8 cellular contexts compared by ENCODE assay signal in the genomic region with DNA sequence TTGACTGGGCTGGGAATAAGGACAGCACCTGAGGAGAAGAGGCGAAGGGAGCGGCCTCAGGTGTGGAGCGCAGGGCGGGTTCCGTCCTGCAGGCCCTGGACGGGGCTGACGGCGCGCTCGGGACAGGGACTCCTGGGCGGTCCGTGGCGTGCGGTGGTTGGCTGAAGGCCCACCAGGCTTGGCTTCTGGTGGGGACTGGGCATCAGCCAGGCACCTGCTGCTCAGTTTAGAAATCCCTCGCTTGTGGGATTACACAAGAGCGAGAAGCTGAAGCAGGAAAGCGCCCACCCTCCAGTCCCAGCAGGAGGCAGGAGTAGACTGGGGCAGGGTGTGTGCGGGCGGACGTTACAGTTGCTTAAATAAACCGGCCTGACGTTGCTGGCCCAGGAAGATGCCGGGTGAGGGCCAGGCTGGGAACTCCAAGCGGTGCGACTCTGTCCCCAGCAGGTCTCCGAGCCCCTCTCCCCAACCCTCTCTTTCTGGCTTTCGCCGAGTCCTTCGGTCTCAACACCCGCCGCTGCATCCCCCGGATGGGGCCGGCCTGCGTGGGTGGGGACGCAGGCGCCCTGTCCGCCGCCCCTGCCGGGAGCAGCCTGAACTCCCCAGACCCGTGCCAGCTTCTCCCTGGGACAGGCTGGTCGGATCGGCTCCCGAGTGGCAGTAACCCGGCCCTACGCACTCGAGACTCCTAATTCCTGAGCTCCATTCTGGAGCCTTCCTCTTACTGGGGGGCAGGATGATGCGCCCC. TPM values are rescaled to one million over a fixed set of nuclear protein-coding genes. Genes with fewer than 3 reads are reported as not detected.
DNase-seq lines count a peak whose midpoint lies in the region; ATAC-seq and TF ChIP-seq lines count a peak whose summit lies in the region.

No MANE protein-coding gene starts in this region.

- in situ Hi-C loops in GM13976 (cut with MboI; ENCODE audit: low sequenced_read_pairs, unreplicated experiment) = loop anchor here (5.0 kb wide), 1 partner anchor 142 kb away; no protein-coding TSS in a partner anchor

- POLR2A ChIA-PET in A673 (lab: Charles Lee; ENCODE audit: low non-redundant PET) = interaction anchor here (0.6 to 1.0 kb wide), 3 partner anchors 8 to 20 kb away, joined by 4 to 12 read pairs (median 5); a partner anchor contains a TSS

- peak; percentile 83 for DNase-seq in A673 (ENCODE audit: low spot score)
- DNase-seq in GM13976 (ENCODE audit: low spot score) = peak; percentile 85
- peak; percentile 40 for DNase-seq in NCI-H2171 (lab: John Stamatoyannopoulos, UW)
- peak; percentile 73 for DNase-seq in choroid plexus epithelial cell (ENCODE audit: low read depth)
- DNase-seq in left colon = peak; percentile 75 to 78
- DNase-seq in stimulated activated CD4-positive, alpha-beta T cell treated with anti-CD3 and anti-CD28 coated beads, Interleukin-4, amount 100 ng/mL, for 48 hours (ENCODE audit: low read depth in 2 of 2) = peak; percentile 50 to 56

- peak overlapping the region; percentile 88 for H3K27ac ChIP-seq in A673 (ENCODE audit: low read depth, low read length, poor library complexity, severe bottlenecking)

- intact Hi-C loops in A673 (cut with micrococcal nuclease; ENCODE audit: unreplicated experiment) (no loop called here), left colon (cut with DNase I, micrococcal nuclease) (no loop called here)

- TF ChIP-seq CTCF in A673 (conservative IDR thresholded peaks at IDR 0.05; ENCODE audit: low read depth, low read length) (0 out of 2 replicates have a peak, but pooled peaks have one; percentile 21), GM13976 (IDR thresholded peaks at IDR 0.05; ENCODE audit: borderline replicate concordance, control extremely low read depth, extremely low read depth, insufficient read depth, missing control alignments) (peak; percentile 32), WI38 (IDR thresholded peaks at IDR 0.05; ENCODE audit: low read depth, low read length) (peak; percentile 41), choroid plexus epithelial cell (conservative IDR thresholded peaks at IDR 0.05; ENCODE audit: low read depth, low read length) (peak; percentile 45)

- ATAC-seq in HG02852 (IDR thresholded peaks at IDR 0.05; ENCODE audit: unreplicated experiment) (peak; percentile 41), left colon (peak; percentile 62)

- H3K36me3 ChIP-seq in A673 (ENCODE audit: insufficient read depth, low read length, poor library complexity, severe bottlenecking) = peaks cover 22% of the 10 kb centered on the region

- CTCF ChIA-PET in A673 (lab: Charles Lee) = interaction anchor here (0.5 to 2.3 kb wide), 18 partner anchors 9 to 309 kb away, joined by 3 to 16 read pairs (median 5); a partner anchor contains a TSS

- no peaks in the 10 kb centered on the region for H3K9me3 ChIP-seq in A673 (ENCODE audit: low read depth, low read length, poor library complexity, severe bottlenecking)

- peaks cover 9% of the 10 kb centered on the region for H3K4me1 ChIP-seq in A673 (ENCODE audit: insufficient read depth, low read length, poor library complexity, severe bottlenecking)

- peak overlapping the region; percentile 100 for H3K4me3 ChIP-seq in A673 (ENCODE audit: low read depth, low read length, poor library complexity, severe bottlenecking)
- H3K4me3 ChIP-seq in WI38 (ENCODE audit: low read depth, low read length) = peak overlapping the region; percentile 87
- H3K4me3 ChIP-seq in choroid plexus epithelial cell (ENCODE audit: low read depth, low read length) = peak overlapping the region; percentile 76

- BruUV-seq in A673 (replicated peaks; lab: Mats Ljungman, UMichigan) = no TSS peak

- no peaks in the 10 kb centered on the region for H3K27me3 ChIP-seq in A673 (replicated peaks; ENCODE audit: insufficient read depth, low read depth, low read length, poor library complexity)

RNA-seq across cellular contexts. Expression of a gene that starts 0.6 kb away (rescaled TPM):
- total RNA-seq in A673 (2021) (14.7 and 22.4 TPM in 2 replicates), left colon (10 to 100 TPM; 18.4 to 24.7 TPM)

RNA-seq across cellular contexts. Expression of a gene that starts 8.7 kb away (rescaled TPM):
- total RNA-seq in A673 (2021) = 103 and 105 TPM in 2 replicates
- total RNA-seq in left colon = 10 to 100 TPM; 48.1 to 66.9 TPM

RNA-seq across cellular contexts. Expression of a gene that starts 9.0 kb away (rescaled TPM):
- total RNA-seq in A673 (2021) (52.7 and 55.8 TPM in 2 replicates), left colon (10 to 100 TPM; 39.9 to 46.5 TPM)

RNA-seq across cellular contexts. Expression of a gene that starts 18.8 kb away (rescaled TPM):
- 40.0 and 45.0 TPM in 2 replicates for total RNA-seq in A673 (2021)
- total RNA-seq in left colon = 10 to 100 TPM; 10.7 to 14.0 TPM

Comparison
In these comparisons a context has a peak if more than half of its experiments do, and no peak if none do; other contexts are left out.
1. Peak in every context shown above with its lines: DNase-seq, ATAC-seq, H3K4me3 ChIP-seq and H3K27ac ChIP-seq.